ENCODE assay signal across 13 cellular contexts in genomic region chr7:44432381-44432977, GRCh38.
"Had no signal": no experiment of that assay in that cellular context is flagged by ENCODE, and none has a peak within 500 bp of the region (broad histone marks: within the 10 kb centered on the region; RNA-seq: fewer than 3 reads in every experiment).

No MANE protein-coding gene starts in this region.

- H3K36me3 ChIP-seq: neural progenitor cell, pancreas had no signal

- H2AFZ ChIP-seq: neural progenitor cell had no signal

- H3K27me3 ChIP-seq: gastroesophageal sphincter, neural progenitor cell, pancreas had no signal

- H3K9ac ChIP-seq: neural progenitor cell had no signal

- H3K4me1 ChIP-seq: neural progenitor cell, pancreas had no signal

- DNase-seq: activated CD4-positive, alpha-beta T cell treated with anti-CD3 and anti-CD28 coated beads, Interleukin-2, amount 50 U/mL, for 1 hour; activated CD8-positive, alpha-beta memory T cell treated with anti-CD3 and anti-CD28 coated beads, Interleukin-2, amount 10 ng/mL, durations not matched to agents 7 days and 5 days; activated naive CD4-positive, alpha-beta T cell treated with Interleukin-2 at 50 U/mL for 16 hours; activated T-cell treated with anti-CD3 and anti-CD28 coated beads, Interleukin-2, amount 50 U/mL, for 48 hours; effector memory CD8-positive, alpha-beta T cell; kidney glomerular epithelial cell; pancreas; stimulated activated CD4-positive, alpha-beta T cell treated with anti-CD3 and anti-CD28 coated beads, Interleukin-15, amount 100 ng/mL, for 24 hours; stimulated activated CD4-positive, alpha-beta T cell treated with anti-CD3 and anti-CD28 coated beads, Interleukin-4, amount 100 ng/mL, for 4 hours; T-helper 2 cell had no signal

- H3K27ac ChIP-seq: epithelial cell of prostate, gastroesophageal sphincter, neural progenitor cell, pancreas had no signal

- H3K4me3 ChIP-seq: gastroesophageal sphincter, neural progenitor cell, pancreas had no signal

- H3K4me2 ChIP-seq: neural progenitor cell had no signal

- H3K9me3 ChIP-seq: gastroesophageal sphincter, pancreas had no signal

- ATAC-seq: activated CD8-positive, alpha-beta memory T cell treated with anti-CD3 and anti-CD28 coated beads, Interleukin-2, amount 10 ng/mL, durations not matched to agents 7 days and 5 days; effector memory CD8-positive, alpha-beta T cell; gastroesophageal sphincter had no signal

- FAIRE-seq: pancreas had no signal
